Comparison of ENCODE assay signal across 7 cellular contexts in the genomic region with DNA sequence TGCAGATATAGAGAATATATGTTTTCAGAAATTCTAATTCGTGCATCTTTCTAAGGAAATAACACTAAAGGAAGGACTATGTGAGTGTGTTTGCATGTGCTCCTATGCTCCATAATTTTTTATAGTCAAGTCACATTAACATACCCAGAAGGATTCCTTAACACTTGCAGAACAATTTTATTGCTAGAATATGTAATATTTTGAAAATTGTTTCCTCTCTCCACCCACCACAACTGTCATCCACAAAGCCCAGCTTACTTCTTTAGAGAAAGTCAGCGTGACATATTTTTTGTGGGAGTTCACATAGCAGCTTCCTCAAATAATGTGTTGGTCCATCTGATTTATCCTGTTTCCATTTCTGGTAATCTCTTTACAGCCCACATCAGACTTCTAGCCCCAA.
"Had no signal": no experiment of that assay in that cellular context is flagged by ENCODE, and none has a peak within 500 bp of the region (broad histone marks: within the 10 kb centered on the region; RNA-seq: fewer than 3 reads in every experiment).

No MANE protein-coding gene starts in this region.

- H3K27ac ChIP-seq: GM23248 had no signal

- H3K36me3 ChIP-seq: HAP-1 had no signal

- ATAC-seq: HCT116 had no signal

- H3K9me3 ChIP-seq: HAP-1 had no signal

- H3K4me3 ChIP-seq: GM23248, HAP-1 had no signal

- DNase-seq: GM23248, GOT3, H7, HFFc6, IMR-90 had no signal
